In genomic region chr1:53350853-53351767, GRCh38 we compare ENCODE assay signal across 1 cellular context.
TF ChIP-seq lines count a peak whose summit lies in the region.

No MANE protein-coding gene starts in this region.

TF ChIP-seq in H1, 55 proteins besides CTCF, POLR2A, EP300 and RAD21 (continued from another document):
- TF ChIP-seq GABPA (IDR thresholded peaks at IDR 0.05; ENCODE audit: borderline replicate concordance, insufficient read depth, low read length), result no peak
TF ChIP-seq in H1: peak in this region for 0.
